In the genomic region with DNA sequence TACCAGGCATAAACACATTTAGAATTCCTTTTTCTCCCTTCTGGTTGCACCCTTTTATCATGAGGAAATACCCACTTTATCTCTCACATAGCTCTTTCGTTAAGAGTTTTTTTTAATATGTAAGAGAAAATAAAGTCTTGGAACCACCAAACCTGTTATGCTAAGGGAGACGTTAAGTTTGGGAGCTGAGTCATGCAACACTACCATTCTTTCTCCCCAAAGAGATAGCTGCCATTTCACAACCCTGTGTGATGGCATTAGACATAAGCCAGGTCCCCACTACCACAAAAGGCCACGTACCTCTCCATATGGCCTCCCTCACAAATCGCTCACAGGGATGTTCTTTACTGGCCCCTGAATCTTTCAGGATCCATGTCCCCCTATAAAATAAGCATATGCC, we compare ENCODE assay signal across 33 cellular contexts. TPM values are rescaled to one million over a fixed set of nuclear protein-coding genes. Genes with fewer than 3 reads are reported as not detected.
DNase-seq lines count a peak whose midpoint lies in the region; ATAC-seq, FAIRE-seq and TF ChIP-seq lines count a peak whose summit lies in the region.
"Had no signal": no experiment of that assay in that cellular context is flagged by ENCODE, and none has a peak within 500 bp of the region (broad histone marks: within the 10 kb centered on the region; RNA-seq: fewer than 3 reads in every experiment).

No MANE protein-coding gene starts in this region.

- 41 to 53% (median 43%) methylated on average over 4 of the region's 4 CpGs for WGBS in heart left ventricle, 4 donors
- 70% methylated on average over 4 of the region's 4 CpGs for WGBS in HepG2 (ENCODE audit: low lambda C conversion rate)

- no peaks in the 10 kb centered on the region for H3K9me3 Mint-ChIP-seq in stimulated activated memory B cell treated with anti-CD40 and anti-IgM and Interleukin-4, amounts not matched to agents 10 μg/mL and 1 μg/mL and 100 μg/mL, for 72 hours
- H3K9me3 Mint-ChIP-seq: activated naive CD4-positive, alpha-beta T cell treated with anti-CD3 and anti-CD28 coated beads for 36 hours; CD4-positive, alpha-beta T cell; mesothelial cell of epicardium; naive B cell had no signal

- H3K36me3 Mint-ChIP-seq in stimulated activated memory B cell treated with anti-CD40 and anti-IgM and Interleukin-4, amounts not matched to agents 10 μg/mL and 1 μg/mL and 100 μg/mL, for 72 hours: no peaks in the 10 kb centered on the region
- H3K36me3 Mint-ChIP-seq: mesothelial cell of epicardium, naive B cell had no signal

- intact Hi-C loops in heart left ventricle (cut with DNase I) (no loop called here), Right ventricle myocardium superior (cut with DNase I) (no loop called here), OCI-LY7 (cut with micrococcal nuclease; ENCODE audit: unreplicated experiment) (no loop called here), HepG2 (cut with micrococcal nuclease; ENCODE audit: unreplicated experiment) (no loop called here)

- POLR2A ChIA-PET in OCI-LY7 (lab: Charles Lee): no interaction called here
- POLR2A ChIA-PET in HepG2 (lab: Yijun Ruan, JAX): no interaction called here

- H3K9me3 ChIP-seq in heart left ventricle: no peaks in the 10 kb centered on the region
- no peaks in the 10 kb centered on the region for H3K9me3 ChIP-seq in OCI-LY7 (ENCODE audit: low read length)
- H3K9me3 ChIP-seq in HepG2 (ENCODE audit: low read length): no peaks in the 10 kb centered on the region
- H3K9me3 ChIP-seq: breast epithelium, transverse colon had no signal

- no peak for TF ChIP-seq EP300 in HepG2 (IDR thresholded peaks at IDR 0.05; ENCODE audit: low read depth in 2 of 2, low read length in 2 of 2)
- TF ChIP-seq EP300 in HepG2 (CRISPR knock-in tag; IDR thresholded peaks at IDR 0.05; ENCODE audit: borderline replicate concordance): no peak

- TF ChIP-seq RAD21 in HepG2 (CRISPR knock-in tag; IDR thresholded peaks at IDR 0.05): no peak

- no peak for FAIRE-seq in HepG2 (lab: Jason Lieb, UNC)
- FAIRE-seq: colon, D721Med, GM19239 had no signal

- H3K4me3 Mint-ChIP-seq in stimulated activated memory B cell treated with anti-CD40 and anti-IgM and Interleukin-4, amounts not matched to agents 10 μg/mL and 1 μg/mL and 100 μg/mL, for 72 hours: no peak overlapping the region
- H3K4me3 Mint-ChIP-seq: activated naive CD4-positive, alpha-beta T cell treated with anti-CD3 and anti-CD28 coated beads for 36 hours; CD4-positive, alpha-beta T cell; mesothelial cell of epicardium had no signal

- H3K4me1 Mint-ChIP-seq in stimulated activated memory B cell treated with anti-CD40 and anti-IgM and Interleukin-4, amounts not matched to agents 10 μg/mL and 1 μg/mL and 100 μg/mL, for 72 hours: peaks cover 51% of the 10 kb centered on the region

- CTCF ChIA-PET in OCI-LY7 (lab: Charles Lee; ENCODE audit: unreplicated experiment) (no interaction called here), HepG2 (lab: Yijun Ruan, JAX; ENCODE audit: low intra/inter-chr PET ratio, low total read pairs) (no interaction called here)

- in situ Hi-C loops in HepG2 (cut with HindIII; ENCODE audit: extremely low pct_ligation_motif_present, low pct_unique_long_range_greater_than_20kb): no loop called here

- H3K27ac Mint-ChIP-seq in stimulated activated memory B cell treated with anti-CD40 and anti-IgM and Interleukin-4, amounts not matched to agents 10 μg/mL and 1 μg/mL and 100 μg/mL, for 72 hours: peak overlapping the region; percentile 83
- H3K27ac Mint-ChIP-seq: activated naive CD4-positive, alpha-beta T cell treated with anti-CD3 and anti-CD28 coated beads for 36 hours; CD4-positive, alpha-beta T cell; mesothelial cell of epicardium had no signal

- H3K9me2 ChIP-seq in OCI-LY7 (ENCODE audit: insufficient read depth, low read length): no peaks in the 10 kb centered on the region

- H3K27me3 ChIP-seq in heart left ventricle (no peaks in the 10 kb centered on the region), HepG2 (ENCODE audit: control insufficient read depth in 1 of 2, insufficient read depth in 2 of 2, low read length in 2 of 2) (no peaks in the 10 kb centered on the region)
- H3K27me3 ChIP-seq: breast epithelium, transverse colon had no signal

- H3K4me1 ChIP-seq in heart left ventricle (no peaks in the 10 kb centered on the region), OCI-LY7 (ENCODE audit: insufficient read depth, low read length, poor library complexity, severe bottlenecking) (peaks cover 38% of the 10 kb centered on the region), HepG2 (ENCODE audit: insufficient read depth, low read length) (no peaks in the 10 kb centered on the region)
- H3K4me1 ChIP-seq: breast epithelium, transverse colon had no signal

- H3K4me3 ChIP-seq in heart left ventricle (no peak overlapping the region), OCI-LY7 (ENCODE audit: low read depth, low read length, poor library complexity, severe bottlenecking) (no peak overlapping the region), epithelial cell of esophagus (ENCODE audit: low read length) (no peak overlapping the region), HepG2 (replicated peaks in 1 of 3; ENCODE audit: insufficient read depth in 1 of 3, low read depth in 2 of 3, low read length in 3 of 3) (no peak overlapping the region)
- H3K4me3 ChIP-seq: breast epithelium, GM23248, SK-N-MC, transverse colon had no signal

- H3K36me3 ChIP-seq in heart left ventricle (no peaks in the 10 kb centered on the region), OCI-LY7 (ENCODE audit: insufficient read depth, low read length) (no peaks in the 10 kb centered on the region), HepG2 (replicated peaks in 1 of 2; ENCODE audit: control insufficient read depth in 1 of 2, insufficient read depth in 2 of 2, low read length in 2 of 2) (no peaks in the 10 kb centered on the region)
- H3K36me3 ChIP-seq: breast epithelium, transverse colon had no signal

- H3K79me2 ChIP-seq in OCI-LY7 (ENCODE audit: insufficient read depth, low read depth, low read length): no peaks in the 10 kb centered on the region
- H3K79me2 ChIP-seq in HepG2 (ENCODE audit: insufficient read depth, low read length): no peaks in the 10 kb centered on the region

- H3K27ac ChIP-seq in heart left ventricle: no peak overlapping the region
- peak overlapping the region; percentile 14 for H3K27ac ChIP-seq in OCI-LY7 (ENCODE audit: low read depth, low read length, poor library complexity, severe bottlenecking)
- H3K27ac ChIP-seq in HepG2 (ENCODE audit: extremely low read length, insufficient read depth, low read length): no peak overlapping the region
- H3K27ac ChIP-seq: breast epithelium, GM23248, SK-N-MC, transverse colon had no signal

- TF ChIP-seq POLR2A in heart left ventricle (IDR thresholded peaks at IDR 0.05) (no peak), HepG2 (IDR thresholded peaks at IDR 0.05; ENCODE audit: insufficient read depth in 1 of 2, low read depth in 2 of 2, low read length in 2 of 2) (no peak)

- peak in 3 of 4 donors; percentile 38 to 49 (median 45) for ATAC-seq in heart left ventricle
- no peak for ATAC-seq in Right ventricle myocardium superior (ENCODE audit: poor library complexity)
- ATAC-seq in stimulated activated memory B cell treated with anti-CD40 and anti-IgM and Interleukin-4, amounts not matched to agents 10 μg/mL and 1 μg/mL and 100 μg/mL, for 72 hours: no peak
- no peak for ATAC-seq in HepG2
- ATAC-seq: left ventricle myocardium superior had no signal

- TF ChIP-seq CTCF in heart left ventricle (IDR thresholded peaks at IDR 0.05): no peak
- TF ChIP-seq CTCF in OCI-LY7 (conservative IDR thresholded peaks at IDR 0.05; ENCODE audit: low read length): no peak
- no peak for TF ChIP-seq CTCF in epithelial cell of esophagus (IDR thresholded peaks at IDR 0.05; ENCODE audit: insufficient read depth, low read depth, low read length, missing control alignments)
- TF ChIP-seq CTCF in HepG2 (CRISPR knock-in tag; IDR thresholded peaks at IDR 0.05): no peak

- no TSS peak for BruUV-seq in OCI-LY7 (replicated peaks; lab: Mats Ljungman, UMichigan)
- BruUV-seq in HepG2 (replicated peaks; lab: Mats Ljungman, UMichigan): no TSS peak

- H3K4me2 ChIP-seq in OCI-LY7 (ENCODE audit: low read length): peak overlapping the region; percentile 63; the same call in 1 of the 2 replicates
- H3K4me2 ChIP-seq in HepG2 (ENCODE audit: low read depth, low read length): no peak overlapping the region

- DNase-seq in heart left ventricle (no peak), Right ventricle myocardium superior (no peak), OCI-LY7 (ENCODE audit: low spot score) (no peak), epithelial cell of esophagus (ENCODE audit: low read depth) (peak; percentile 20), HepG2 (ENCODE audit: low spot score) (no peak), KG1 (lab: John Stamatoyannopoulos, UW) (no peak)
- no peak for DNase-seq in stimulated activated CD4-positive, alpha-beta T cell treated with anti-CD3 and anti-CD28 coated beads, Interleukin-4, amount 100 ng/mL, for 1 hour
- DNase-seq: activated naive CD4-positive, alpha-beta T cell treated with anti-CD3 and anti-CD28 coated beads for 36 hours; AML-193; amniotic stem cell; CD4-positive, alpha-beta T cell; DND-41; effector CD4-positive, alpha-beta T cell; GM23248; islet precursor cell; left ventricle myocardium superior; MM.1S; naive B cell; NCI-H1436; NCI-H2107; NCI-H446; NCI-H774; nucleus accumbens; stimulated activated CD4-positive, alpha-beta T cell treated with anti-CD3 and anti-CD28 coated beads, Interleukin-4, amount 100 ng/mL, for 4 hours; T-helper 1 cell; transverse colon had no signal

- no peak overlapping the region for H3K9ac ChIP-seq in HepG2 (ENCODE audit: insufficient read depth, low read depth, low read length)
- H3K9ac ChIP-seq: GM23248 had no signal

- H4K20me1 ChIP-seq in OCI-LY7 (ENCODE audit: insufficient read depth, low read length): no peaks in the 10 kb centered on the region
- no peaks in the 10 kb centered on the region for H4K20me1 ChIP-seq in HepG2 (ENCODE audit: insufficient read depth, low read length)

- H2AFZ ChIP-seq in OCI-LY7 (ENCODE audit: low read length) (peak overlapping the region; percentile 79), HepG2 (ENCODE audit: low read length) (no peak overlapping the region)
- H2AFZ ChIP-seq: GM23248 had no signal

- no peaks in the 10 kb centered on the region for H3K27me3 Mint-ChIP-seq in stimulated activated memory B cell treated with anti-CD40 and anti-IgM and Interleukin-4, amounts not matched to agents 10 μg/mL and 1 μg/mL and 100 μg/mL, for 72 hours
- H3K27me3 Mint-ChIP-seq: CD4-positive, alpha-beta T cell; naive B cell had no signal

RNA-seq across cellular contexts. Expression of a gene that starts 7.6 kb away (rescaled TPM):
- total RNA-seq in heart left ventricle (1 to 10 TPM; 3.4 to 7.2 (median 6.4) TPM), Right ventricle myocardium superior (5.0 TPM), OCI-LY7 (2022) (49.0 and 51.2 TPM in 2 replicates), HepG2 (2016; rRNA removed; fragmentation: Illumina TruSeq; extraction: Trizol) (13.2 and 14.8 TPM in 2 replicates)
- polyA plus RNA-seq in heart left ventricle (1 to 10 TPM; 2.1 to 8.6 TPM), HepG2 (2011; rRNA removed) (16.8 and 19.6 TPM in 2 replicates)
- 30.9 and 40.3 TPM in 2 replicates for total RNA-seq in OCI-LY7 (2014; rRNA removed; shearing (Covaris generic))
- total RNA-seq in HepG2 (2016; cell fraction: cytosol; rRNA removed; fragmentation: Illumina TruSeq; extraction: Trizol; ENCODE audit: low read depth): 6.1 and 6.3 TPM in 2 replicates
- 12.8 and 13.6 TPM in 2 replicates for total RNA-seq in HepG2 (2016; cell fraction: insoluble cytoplasmic fraction; rRNA removed; fragmentation: Illumina TruSeq; extraction: Trizol)
- total RNA-seq in HepG2 (2016; cell fraction: membrane; rRNA removed; fragmentation: Illumina TruSeq; extraction: Trizol): 12.4 and 12.9 TPM in 2 replicates
- 18.9 and 19.6 TPM in 2 replicates for total RNA-seq in HepG2 (2016; cell fraction: nucleus; rRNA removed; fragmentation: Illumina TruSeq; extraction: Trizol)
- polyA plus RNA-seq in HepG2 (2011; cell fraction: cytosol; rRNA removed): 13.8 and 15.9 TPM in 2 replicates
- polyA plus RNA-seq in HepG2 (2011; cell fraction: nucleus; rRNA removed): 22.9 and 26.6 TPM in 2 replicates
- 15.7 and 17.2 TPM in 2 replicates for polyA plus RNA-seq in HepG2 (2012)
- 4.9 and 5.5 TPM in 2 replicates for polyA plus RNA-seq in HepG2 (2016; cell fraction: cytosol; fragmentation: Illumina TruSeq; extraction: Trizol; ENCODE audit: low read depth)
- polyA plus RNA-seq in HepG2 (2016; cell fraction: insoluble cytoplasmic fraction; fragmentation: Illumina TruSeq; extraction: Trizol; ENCODE audit: low read depth): 8.6 and 9.4 TPM in 2 replicates
- 7.3 and 7.7 TPM in 2 replicates for polyA plus RNA-seq in HepG2 (2016; cell fraction: membrane; fragmentation: Illumina TruSeq; extraction: Trizol; ENCODE audit: low read depth)
- 20.9 and 22.7 TPM in 2 replicates for polyA plus RNA-seq in HepG2 (2016; cell fraction: nucleus; fragmentation: Illumina TruSeq; extraction: Trizol; ENCODE audit: insufficient read depth, low read depth)
- polyA minus RNA-seq in HepG2 (2011; rRNA and poly(A)+ RNA removed; ENCODE audit: low replicate concordance): 96.0 and 153 TPM in 2 replicates
- 25.6 and 27.9 TPM in 2 replicates for polyA minus RNA-seq in HepG2 (2011; cell fraction: cytosol; rRNA and poly(A)+ RNA removed)
- 19.3 and 24.1 TPM in 2 replicates for polyA minus RNA-seq in HepG2 (2011; cell fraction: nucleus; rRNA and poly(A)+ RNA removed)

RNA-seq across cellular contexts. Expression of a gene that starts 59.7 kb away (rescaled TPM):
- total RNA-seq in heart left ventricle: 10 to 100 TPM; 17.4 to 32.4 (median 20.6) TPM
- 10 to 100 TPM in 1 of 2 donors, 1 to 10 TPM in 1; 5.3 to 47.0 TPM for polyA plus RNA-seq in heart left ventricle
- total RNA-seq in Right ventricle myocardium superior: 19.2 TPM
- total RNA-seq in OCI-LY7 (2014; rRNA removed; shearing (Covaris generic)): 112 and 126 TPM in 2 replicates
- 78.1 and 96.1 TPM in 2 replicates for total RNA-seq in OCI-LY7 (2022)
- 56.2 and 57.9 TPM in 2 replicates for total RNA-seq in HepG2 (2016; rRNA removed; fragmentation: Illumina TruSeq; extraction: Trizol)
- total RNA-seq in HepG2 (2016; cell fraction: cytosol; rRNA removed; fragmentation: Illumina TruSeq; extraction: Trizol; ENCODE audit: low read depth): 16.9 and 19.3 TPM in 2 replicates
- 53.7 and 60.6 TPM in 2 replicates for total RNA-seq in HepG2 (2016; cell fraction: insoluble cytoplasmic fraction; rRNA removed; fragmentation: Illumina TruSeq; extraction: Trizol)
- 53.0 and 67.7 TPM in 2 replicates for total RNA-seq in HepG2 (2016; cell fraction: membrane; rRNA removed; fragmentation: Illumina TruSeq; extraction: Trizol)
- 35.8 and 40.9 TPM in 2 replicates for total RNA-seq in HepG2 (2016; cell fraction: nucleus; rRNA removed; fragmentation: Illumina TruSeq; extraction: Trizol)
- polyA plus RNA-seq in HepG2 (2011; rRNA removed): 25.9 and 29.0 TPM in 2 replicates
- polyA plus RNA-seq in HepG2 (2011; cell fraction: cytosol; rRNA removed): 19.4 and 31.7 TPM in 2 replicates
- 12.0 and 15.0 TPM in 2 replicates for polyA plus RNA-seq in HepG2 (2011; cell fraction: nucleus; rRNA removed)
- 31.0 and 35.1 TPM in 2 replicates for polyA plus RNA-seq in HepG2 (2012)
- polyA plus RNA-seq in HepG2 (2016; cell fraction: cytosol; fragmentation: Illumina TruSeq; extraction: Trizol; ENCODE audit: low read depth): 17.3 and 25.8 TPM in 2 replicates
- polyA plus RNA-seq in HepG2 (2016; cell fraction: insoluble cytoplasmic fraction; fragmentation: Illumina TruSeq; extraction: Trizol; ENCODE audit: low read depth): 56.7 and 62.3 TPM in 2 replicates
- polyA plus RNA-seq in HepG2 (2016; cell fraction: membrane; fragmentation: Illumina TruSeq; extraction: Trizol; ENCODE audit: low read depth): 43.6 and 55.5 TPM in 2 replicates
- 53.5 and 56.8 TPM in 2 replicates for polyA plus RNA-seq in HepG2 (2016; cell fraction: nucleus; fragmentation: Illumina TruSeq; extraction: Trizol; ENCODE audit: insufficient read depth, low read depth)
- 32.3 and 59.0 TPM in 2 replicates for polyA minus RNA-seq in HepG2 (2011; rRNA and poly(A)+ RNA removed; ENCODE audit: low replicate concordance)
- polyA minus RNA-seq in HepG2 (2011; cell fraction: cytosol; rRNA and poly(A)+ RNA removed): 24.4 and 31.8 TPM in 2 replicates
- polyA minus RNA-seq in HepG2 (2011; cell fraction: nucleus; rRNA and poly(A)+ RNA removed): 29.0 and 33.6 TPM in 2 replicates

Comparison
In these comparisons a context has a peak if more than half of its experiments do, and no peak if none do; other contexts are left out.
1. ATAC-seq: peak in heart left ventricle (3 of 4); none in Right ventricle myocardium superior (single experiment), stimulated activated memory B cell treated with anti-CD40 and anti-IgM and Interleukin-4, amounts not matched to agents 10 μg/mL and 1 μg/mL and 100 μg/mL, for 72 hours (single experiment) and HepG2 (single experiment).